ENCODE assay signal across 1 cellular context in the genomic region with DNA sequence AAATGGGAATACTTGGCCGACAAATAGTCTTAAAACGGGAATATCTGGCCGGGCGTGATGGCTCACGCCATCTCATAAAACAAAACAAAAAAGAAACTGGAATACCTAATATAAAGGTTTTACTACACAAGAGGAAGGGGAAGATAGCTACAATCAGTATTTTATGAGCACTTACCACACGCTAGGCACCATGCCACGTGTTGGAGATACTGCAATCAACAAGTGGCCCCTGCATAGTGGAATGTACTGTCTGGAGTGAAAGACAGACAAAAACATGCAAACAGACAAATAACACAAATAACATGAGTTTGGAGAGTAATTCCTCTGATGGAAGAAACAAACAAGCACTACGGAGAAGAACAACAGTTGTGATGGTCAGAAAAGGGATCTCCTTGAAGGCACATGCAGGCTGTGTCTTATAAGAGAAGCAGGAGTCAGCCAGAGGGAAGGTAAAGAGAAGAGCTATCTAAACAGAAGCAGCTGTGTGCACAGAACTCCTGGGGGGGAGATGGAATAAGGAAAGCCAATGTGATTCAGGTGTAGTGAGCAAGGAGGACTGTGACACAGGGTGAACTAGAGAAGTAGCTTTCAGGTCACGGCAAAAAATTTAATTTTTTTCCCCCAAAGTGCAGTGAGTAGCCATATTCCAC.
A peak's percentile ranks its signal among the peaks of the same experiment; 100 is the strongest.
TF ChIP-seq lines count a peak whose summit lies in the region.

No MANE protein-coding gene starts in this region.

TF ChIP-seq in HEK293, 187 proteins besides CTCF, POLR2A, EP300 and RAD21:
- peak; percentile 39; the same call in 1 of the 2 replicates for TF ChIP-seq PRDM6 (tag by site-specific recombination; IDR thresholded peaks at IDR 0.05)
- peak; percentile 49 for TF ChIP-seq GLIS1 (tag by site-specific recombination; IDR thresholded peaks at IDR 0.05)
- peak; percentile 100 for TF ChIP-seq SCRT2 (tag by site-specific recombination; IDR thresholded peaks at IDR 0.05)
- TF ChIP-seq FEZF1 (tag by site-specific recombination; IDR thresholded peaks at IDR 0.05), result peak; percentile 45
- TF ChIP-seq ZNF341 (tag by site-specific recombination; IDR thresholded peaks at IDR 0.05; ENCODE audit: low read depth), result peak; percentile 83
- TF ChIP-seq, protein P1, sequence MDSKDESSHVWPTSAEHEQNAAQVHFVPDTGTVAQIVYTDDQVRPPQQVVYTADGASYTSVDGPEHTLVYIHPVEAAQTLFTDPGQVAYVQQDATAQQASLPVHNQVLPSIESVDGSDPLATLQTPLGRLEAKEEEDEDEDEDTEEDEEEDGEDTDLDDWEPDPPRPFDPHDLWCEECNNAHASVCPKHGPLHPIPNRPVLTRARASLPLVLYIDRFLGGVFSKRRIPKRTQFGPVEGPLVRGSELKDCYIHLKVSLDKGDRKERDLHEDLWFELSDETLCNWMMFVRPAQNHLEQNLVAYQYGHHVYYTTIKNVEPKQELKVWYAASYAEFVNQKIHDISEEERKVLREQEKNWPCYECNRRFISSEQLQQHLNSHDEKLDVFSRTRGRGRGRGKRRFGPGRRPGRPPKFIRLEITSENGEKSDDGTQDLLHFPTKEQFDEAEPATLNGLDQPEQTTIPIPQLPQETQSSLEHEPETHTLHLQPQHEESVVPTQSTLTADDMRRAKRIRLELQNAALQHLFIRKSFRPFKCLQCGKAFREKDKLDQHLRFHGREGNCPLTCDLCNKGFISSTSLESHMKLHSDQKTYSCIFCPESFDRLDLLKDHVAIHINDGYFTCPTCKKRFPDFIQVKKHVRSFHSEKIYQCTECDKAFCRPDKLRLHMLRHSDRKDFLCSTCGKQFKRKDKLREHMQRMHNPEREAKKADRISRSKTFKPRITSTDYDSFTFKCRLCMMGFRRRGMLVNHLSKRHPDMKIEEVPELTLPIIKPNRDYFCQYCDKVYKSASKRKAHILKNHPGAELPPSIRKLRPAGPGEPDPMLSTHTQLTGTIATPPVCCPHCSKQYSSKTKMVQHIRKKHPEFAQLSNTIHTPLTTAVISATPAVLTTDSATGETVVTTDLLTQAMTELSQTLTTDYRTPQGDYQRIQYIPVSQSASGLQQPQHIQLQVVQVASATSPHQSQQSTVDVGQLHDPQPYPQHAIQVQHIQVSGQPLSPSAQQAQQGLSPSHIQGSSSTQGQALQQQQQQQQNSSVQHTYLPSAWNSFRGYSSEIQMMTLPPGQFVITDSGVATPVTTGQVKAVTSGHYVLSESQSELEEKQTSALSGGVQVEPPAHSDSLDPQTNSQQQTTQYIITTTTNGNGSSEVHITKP (tag by site-specific recombination; IDR thresholded peaks at IDR 0.05), result peak; percentile 49
- TF ChIP-seq ZNF239 (tag by site-specific recombination; IDR thresholded peaks at IDR 0.05), result no peak
- 0 out of 2 replicates have a peak, but pooled peaks have one; percentile 17 for TF ChIP-seq ZNF362 (tag by site-specific recombination; IDR thresholded peaks at IDR 0.05)
- 0 out of 2 replicates have a peak, but pooled peaks have one; percentile 3 for TF ChIP-seq ZFHX2 (tag by site-specific recombination; conservative IDR thresholded peaks at IDR 0.05)
- peak; percentile 99 for TF ChIP-seq SCRT1 (tag by site-specific recombination; IDR thresholded peaks at IDR 0.05; ENCODE audit: borderline replicate concordance)
- no peak for TF ChIP-seq ZNF292 (tag by site-specific recombination; IDR thresholded peaks at IDR 0.05; ENCODE audit: borderline replicate concordance, low read depth)
- TF ChIP-seq, protein P2, sequence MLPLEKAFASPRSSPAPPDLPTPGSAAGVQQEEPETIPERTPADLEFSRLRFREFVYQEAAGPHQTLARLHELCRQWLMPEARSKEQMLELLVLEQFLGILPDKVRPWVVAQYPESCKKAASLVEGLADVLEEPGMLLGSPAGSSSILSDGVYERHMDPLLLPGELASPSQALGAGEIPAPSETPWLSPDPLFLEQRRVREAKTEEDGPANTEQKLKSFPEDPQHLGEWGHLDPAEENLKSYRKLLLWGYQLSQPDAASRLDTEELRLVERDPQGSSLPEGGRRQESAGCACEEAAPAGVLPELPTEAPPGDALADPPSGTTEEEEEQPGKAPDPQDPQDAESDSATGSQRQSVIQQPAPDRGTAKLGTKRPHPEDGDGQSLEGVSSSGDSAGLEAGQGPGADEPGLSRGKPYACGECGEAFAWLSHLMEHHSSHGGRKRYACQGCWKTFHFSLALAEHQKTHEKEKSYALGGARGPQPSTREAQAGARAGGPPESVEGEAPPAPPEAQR (tag by site-specific recombination; IDR thresholded peaks at IDR 0.05), result no peak
TF ChIP-seq in HEK293: peak in this region for 9.
